ENCODE assay signal across 21 cellular contexts in the genomic region with DNA sequence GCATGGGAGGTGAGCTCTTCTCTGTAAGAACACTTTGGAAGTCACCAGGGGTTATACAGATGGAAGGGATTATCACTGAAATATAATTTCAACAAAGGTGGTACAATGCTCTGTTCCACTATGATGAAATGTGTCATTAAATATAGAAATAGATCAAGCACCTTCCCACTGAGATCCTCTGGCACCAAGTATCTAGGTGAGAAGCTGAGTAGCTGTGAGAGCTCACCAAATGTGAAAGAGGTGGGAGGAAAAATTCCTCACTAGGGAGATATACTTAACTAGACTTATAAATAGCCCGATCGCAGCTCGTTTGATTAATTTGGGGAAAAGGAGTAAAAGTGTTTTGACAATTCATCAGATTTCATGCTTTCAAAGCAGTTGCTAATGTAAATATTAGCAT.
"Had no signal": no experiment of that assay in that cellular context is flagged by ENCODE, and none has a peak within 500 bp of the region (broad histone marks: within the 10 kb centered on the region; RNA-seq: fewer than 3 reads in every experiment).

No MANE protein-coding gene starts in this region.

- H3K4me3 Mint-ChIP-seq: immature natural killer cell had no signal

- H3K27ac Mint-ChIP-seq: immature natural killer cell had no signal

- H3K4me2 ChIP-seq: hepatocyte had no signal

- H3K27me3 ChIP-seq: esophagus muscularis mucosa, foreskin keratinocyte, gastroesophageal sphincter, heart left ventricle, hepatocyte had no signal

- H2AFZ ChIP-seq: hepatocyte had no signal

- H3K36me3 Mint-ChIP-seq: immature natural killer cell had no signal

- H3K4me1 Mint-ChIP-seq: immature natural killer cell had no signal

- H3K79me2 ChIP-seq: hepatocyte had no signal

- H3K4me1 ChIP-seq: esophagus muscularis mucosa, foreskin keratinocyte, gastroesophageal sphincter, heart left ventricle, left ventricle myocardium inferior, lower lobe of right lung had no signal

- H3K4me3 ChIP-seq: coronary artery, dorsolateral prefrontal cortex, esophagus muscularis mucosa, gastroesophageal sphincter, heart left ventricle, hepatocyte, left ventricle myocardium inferior, lower lobe of right lung had no signal

- DNase-seq: dermis blood vessel endothelial cell; dorsolateral prefrontal cortex; effector CD4-positive, alpha-beta T cell; effector memory CD4-positive, alpha-beta T cell; foreskin keratinocyte; heart left ventricle; hypothalamus; immature natural killer cell; islet precursor cell; kidney; kidney glomerular epithelial cell; left colon; left ventricle myocardium inferior; lower lobe of right lung; mesendoderm; midbrain had no signal

- ATAC-seq: foreskin keratinocyte, gastroesophageal sphincter, heart left ventricle, left colon, left lobe of liver had no signal

- H3K27ac ChIP-seq: coronary artery, dorsolateral prefrontal cortex, esophagus muscularis mucosa, foreskin keratinocyte, gastroesophageal sphincter, heart left ventricle, hepatocyte, left ventricle myocardium inferior, lower lobe of right lung had no signal
